ENCODE assay signal across 22 cellular contexts in genomic region chr4:81982846-81983540, GRCh38.
"Had no signal": no experiment of that assay in that cellular context is flagged by ENCODE, and none has a peak within 500 bp of the region (broad histone marks: within the 10 kb centered on the region; RNA-seq: fewer than 3 reads in every experiment).

No MANE protein-coding gene starts in this region.

- H3K9me3 ChIP-seq: body of pancreas, heart left ventricle, right atrium auricular region, spleen, upper lobe of left lung had no signal

- H3K4me3 ChIP-seq: body of pancreas, cardiac muscle cell, heart left ventricle, right atrium auricular region, spleen, upper lobe of left lung had no signal

- ATAC-seq: activated T-cell treated with anti-CD3 and anti-CD28 coated beads, Interleukin-2, amount 50 U/mL, for 72 hours; body of pancreas; heart left ventricle; left ventricle myocardium superior; natural killer cell; WTC11 had no signal

- H3K36me3 ChIP-seq: cardiac muscle cell, heart left ventricle, right atrium auricular region, spleen, upper lobe of left lung had no signal

- H3K27ac ChIP-seq: body of pancreas, cardiac muscle cell, heart left ventricle, right atrium auricular region, spleen, upper lobe of left lung had no signal

- DNase-seq: activated CD4-positive, alpha-beta memory T cell treated with anti-CD3 and anti-CD28 coated beads for 36 hours; activated CD4-positive, alpha-beta T cell treated with anti-CD3 and anti-CD28 coated beads for 4 hours; activated effector memory CD4-positive, alpha-beta T cell treated with anti-CD3 and anti-CD28 coated beads, Interleukin-2, amount 50 U/mL, for 16 hours; activated naive CD4-positive, alpha-beta T cell treated with anti-CD3 and anti-CD28 coated beads, Interleukin-2, amount 50 U/mL, for 16 hours; activated T-cell treated with anti-CD3 and anti-CD28 coated beads, Interleukin-2, amount 50 U/mL, for 72 hours; anterior cingulate cortex; body of pancreas; cortex of kidney; effector CD4-positive, alpha-beta T cell; heart left ventricle; left ventricle myocardium superior; mammary epithelial cell; midbrain; natural killer cell; spleen; stimulated activated CD4-positive, alpha-beta T cell treated with anti-CD3 and anti-CD28 coated beads, Interleukin-4, amount 100 ng/mL, for 1 hour; stimulated activated naive CD4-positive, alpha-beta T cell treated with Interleukin-2 at 50 U/mL for 16 hours; T1000; upper lobe of left lung had no signal

- H3K27me3 ChIP-seq: body of pancreas, cardiac muscle cell, heart left ventricle, right atrium auricular region, upper lobe of left lung had no signal
